ENCODE assay signal across 7 cellular contexts in the genomic region with DNA sequence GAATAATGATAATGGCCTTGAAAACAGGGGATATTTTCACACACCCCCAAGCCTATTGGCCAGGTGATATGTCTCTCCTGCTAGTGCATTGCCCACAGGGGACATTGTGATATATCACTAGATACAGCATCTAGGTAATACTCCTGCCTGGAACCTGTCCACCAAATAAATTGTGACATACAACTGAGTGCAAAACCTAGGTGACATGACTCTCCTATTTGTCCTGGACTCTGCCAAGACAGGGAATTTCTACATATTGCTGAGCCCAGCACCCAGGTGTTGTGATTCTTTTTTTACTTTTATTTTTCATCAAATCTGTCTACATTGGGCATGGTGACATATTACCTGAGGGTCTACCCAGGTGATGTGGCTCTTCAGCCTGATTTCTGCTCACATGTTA. TPM values are rescaled to one million over a fixed set of nuclear protein-coding genes. Genes with fewer than 3 reads are reported as not detected.
"Had no signal": no experiment of that assay in that cellular context is flagged by ENCODE, and none has a peak within 500 bp of the region (broad histone marks: within the 10 kb centered on the region; RNA-seq: fewer than 3 reads in every experiment).

No MANE protein-coding gene starts in this region.

RNA-seq across cellular contexts. Expression of a gene that starts 1.6 kb away (rescaled TPM):
- total RNA-seq: GM23248, GM23338, H1, H4, H7, H9, HFFc6 had no signal
